Comparison of ENCODE assay signal across 17 cellular contexts in genomic region chr4:159108124-159108523, GRCh38.
"Had no signal": no experiment of that assay in that cellular context is flagged by ENCODE, and none has a peak within 500 bp of the region (broad histone marks: within the 10 kb centered on the region; RNA-seq: fewer than 3 reads in every experiment).

No MANE protein-coding gene starts in this region.

- H3K4me3 ChIP-seq: cardiac muscle cell, coronary artery, right atrium auricular region had no signal

- DNase-seq: activated CD4-positive, alpha-beta memory T cell treated with anti-CD3 and anti-CD28 coated beads, Interleukin-2, amount 10 ng/mL, durations not matched to agents 7 days and 5 days; activated CD4-positive, alpha-beta T cell treated with anti-CD3 and anti-CD28 coated beads for 4 hours; activated gamma-delta T cell; activated T-cell treated with anti-CD3 and anti-CD28 coated beads, Interleukin-2, amount 50 U/mL, for 4 hours; glutamatergic neuron; nucleus accumbens; small intestine; stimulated activated CD4-positive, alpha-beta T cell treated with anti-CD3 and anti-CD28 coated beads, Interleukin-4, amount 100 ng/mL, for 4 hours; stimulated activated CD8-positive, alpha-beta memory T cell treated with anti-CD3 and anti-CD28 coated beads, Interleukin-4, amount 100 ng/mL, for 48 hours; stimulated activated naive CD4-positive, alpha-beta T cell treated with Interleukin-2 at 50 U/mL for 16 hours had no signal

- H3K4me3 Mint-ChIP-seq: activated CD4-positive, alpha-beta memory T cell treated with anti-CD3 and anti-CD28 coated beads, Interleukin-2, amount 10 ng/mL, durations not matched to agents 7 days and 5 days; WTC11 had no signal

- H3K9me3 Mint-ChIP-seq: activated CD4-positive, alpha-beta memory T cell treated with anti-CD3 and anti-CD28 coated beads, Interleukin-2, amount 10 ng/mL, durations not matched to agents 7 days and 5 days; activated T-cell treated with anti-CD3 and anti-CD28 coated beads, Interleukin-2, amount 50 U/mL, for 4 hours; natural killer cell treated with Interleukin-12 subunit alpha and Interleukin-12 subunit beta and Interleukin-15 and Interleukin-18, amount 100 ng/mL, for 72 hours; type B pancreatic cell; WTC11 had no signal

- H3K9me3 ChIP-seq: right atrium auricular region had no signal

- H3K27me3 ChIP-seq: cardiac muscle cell, foreskin keratinocyte, right atrium auricular region had no signal

- H3K36me3 Mint-ChIP-seq: natural killer cell treated with Interleukin-12 subunit alpha and Interleukin-12 subunit beta and Interleukin-15 and Interleukin-18, amount 100 ng/mL, for 72 hours had no signal

- H3K27me3 Mint-ChIP-seq: activated CD4-positive, alpha-beta memory T cell treated with anti-CD3 and anti-CD28 coated beads, Interleukin-2, amount 10 ng/mL, durations not matched to agents 7 days and 5 days; type B pancreatic cell had no signal

- H3K27ac ChIP-seq: cardiac muscle cell, coronary artery, foreskin keratinocyte, right atrium auricular region had no signal

- H3K36me3 ChIP-seq: cardiac muscle cell, right atrium auricular region had no signal

- ATAC-seq: foreskin keratinocyte; natural killer cell treated with Interleukin-12 subunit alpha and Interleukin-12 subunit beta and Interleukin-15 and Interleukin-18, amount 100 ng/mL, for 72 hours; WTC11 had no signal

- H3K27ac Mint-ChIP-seq: type B pancreatic cell, WTC11 had no signal
